8 cellular contexts compared by ENCODE assay signal in the genomic region with DNA sequence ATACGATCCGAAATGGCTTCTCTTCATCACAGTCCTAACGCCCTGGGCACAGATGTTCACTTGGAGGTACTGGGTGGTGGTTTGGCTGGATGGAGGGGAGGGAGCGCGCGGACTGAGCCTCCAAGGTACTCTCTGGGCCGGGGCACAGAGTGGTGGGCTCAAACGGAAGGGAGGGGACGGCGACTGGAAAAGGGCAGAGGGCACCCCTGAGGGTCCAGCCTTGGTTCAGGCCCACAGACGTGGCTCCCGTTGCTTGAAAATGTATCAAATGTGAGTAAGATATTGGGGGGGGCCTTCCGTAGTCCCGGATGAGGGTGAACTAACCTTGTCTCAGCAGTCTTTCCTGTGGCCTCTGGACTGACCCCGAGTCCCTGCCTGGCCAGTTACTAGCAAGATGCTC. TPM values are rescaled to one million over a fixed set of nuclear protein-coding genes. Genes with fewer than 3 reads are reported as not detected.
DNase-seq lines count a peak whose midpoint lies in the region; ATAC-seq and TF ChIP-seq lines count a peak whose summit lies in the region.

No MANE protein-coding gene starts in this region.

- H2BK5ac ChIP-seq in mesenchymal stem cell (ENCODE audit: low read depth, low read length, poor library complexity, severe bottlenecking) = no peak overlapping the region

- H3K4me1 Mint-ChIP-seq in activated T-cell treated with anti-CD3 and anti-CD28 coated beads, Interleukin-2, amount 50 U/mL, for 72 hours (ENCODE audit: low read depth) = peaks cover 39% of the 10 kb centered on the region

- 25% methylated on average over 12 of the region's 15 CpGs for WGBS in mesenchymal stem cell

- peaks cover 21 to 41% of the 10 kb centered on the region in 2 donors for H3K36me3 Mint-ChIP-seq in activated T-cell treated with anti-CD3 and anti-CD28 coated beads, Interleukin-2, amount 50 U/mL, for 72 hours (ENCODE audit: insufficient read depth in 2 of 2)

- H3K4me3 ChIP-seq in mesenchymal stem cell (ENCODE audit: insufficient read depth in 1 of 2, low read depth in 1 of 2, low read length in 2 of 2) = no peak overlapping the region
- peak overlapping the region; percentile 41 for H3K4me3 ChIP-seq in vagina
- H3K4me3 ChIP-seq in BE2C (ENCODE audit: low read depth, low read length) = no peak overlapping the region

- H3K4me1 ChIP-seq in mesenchymal stem cell (ENCODE audit: control insufficient read depth, insufficient read depth, low read depth, low read length) = peaks cover 11% of the 10 kb centered on the region
- H3K4me1 ChIP-seq in vagina = peaks cover 8% of the 10 kb centered on the region
- no peaks in the 10 kb centered on the region for H3K4me1 ChIP-seq in BE2C

- TF ChIP-seq CTCF in vagina (IDR thresholded peaks at IDR 0.05) = no peak
- TF ChIP-seq CTCF in BE2C (IDR thresholded peaks at IDR 0.05; ENCODE audit: low read depth, low read length) = no peak

- no peaks in the 10 kb centered on the region for H3K36me3 ChIP-seq in mesenchymal stem cell (ENCODE audit: control insufficient read depth in 1 of 2, insufficient read depth in 2 of 2, low read depth in 1 of 2, low read length in 2 of 2)
- no peaks in the 10 kb centered on the region for H3K36me3 ChIP-seq in vagina
- H3K36me3 ChIP-seq in BE2C = no peaks in the 10 kb centered on the region

- peak overlapping the region in 1 of 2 experiments; percentile 38 for H3K14ac ChIP-seq in mesenchymal stem cell (ENCODE audit: low read length in 2 of 2)

- H3K9ac ChIP-seq in mesenchymal stem cell (ENCODE audit: low read length) = no peak overlapping the region

- no peak overlapping the region for H3K27ac ChIP-seq in mesenchymal stem cell (ENCODE audit: low read length, poor library complexity, severe bottlenecking)
- H3K27ac ChIP-seq in vagina = no peak overlapping the region

- intact Hi-C loops in vagina (cut with DNase I) = no loop called here

- peak overlapping the region; percentile 88 to 93 for H3K4me3 Mint-ChIP-seq in activated T-cell treated with anti-CD3 and anti-CD28 coated beads, Interleukin-2, amount 50 U/mL, for 72 hours

- no peak overlapping the region for H3K18ac ChIP-seq in mesenchymal stem cell (ENCODE audit: low read depth in 1 of 2, low read length in 2 of 2)

- peak; percentile 27 for DNase-seq in stimulated activated CD4-positive, alpha-beta T cell treated with anti-CD3 and anti-CD28 coated beads, Interleukin-12 subunit alpha, Interleukin-12 subunit beta, amount 100 ng/mL, for 4 hours
- no peak for DNase-seq in stimulated activated CD4-positive, alpha-beta T cell treated with anti-CD3 and anti-CD28 coated beads, Interleukin-4, amount 100 ng/mL, for 1 hour
- DNase-seq in activated T-cell treated with anti-CD3 and anti-CD28 coated beads, Interleukin-2, amount 50 U/mL, for 72 hours = peak; percentile 17 to 35
- DNase-seq in mesenchymal stem cell (no peak), vagina (ENCODE audit: extremely low spot score in 2 of 2) (no peak), BE2C (no peak), NCI-H2081 treated with DMSO at 0.1 percent for 48 hours (lab: John Stamatoyannopoulos, UW) (no peak)

- H3K27me3 ChIP-seq in mesenchymal stem cell (ENCODE audit: control insufficient read depth in 1 of 2, insufficient read depth in 1 of 2, low read length in 2 of 2) (peaks cover 14 to 26% of the 10 kb centered on the region in 2 experiments), vagina (no peaks in the 10 kb centered on the region), BE2C (peaks cover 11% of the 10 kb centered on the region)

- no peak overlapping the region for H4K8ac ChIP-seq in mesenchymal stem cell (ENCODE audit: low read length)

- H3K23ac ChIP-seq in mesenchymal stem cell (ENCODE audit: low read length in 2 of 2) = no peak overlapping the region

- no peak overlapping the region for H2BK120ac ChIP-seq in mesenchymal stem cell (ENCODE audit: low read depth, low read length)

- no peak overlapping the region for H2BK12ac ChIP-seq in mesenchymal stem cell (ENCODE audit: low read length in 2 of 2)

- peaks cover 0 to 3% of the 10 kb centered on the region in 2 donors for H3K9me3 Mint-ChIP-seq in activated T-cell treated with anti-CD3 and anti-CD28 coated beads, Interleukin-2, amount 50 U/mL, for 72 hours

- peak overlapping the region; percentile 98 for H3K4me2 ChIP-seq in mesenchymal stem cell (ENCODE audit: low read length, poor library complexity, severe bottlenecking)

- H3K4ac ChIP-seq in mesenchymal stem cell (ENCODE audit: low read depth in 1 of 2, low read length in 2 of 2) = no peak overlapping the region

- H2AFZ ChIP-seq in mesenchymal stem cell (ENCODE audit: low read depth, low read length) = peak overlapping the region; percentile 21

- H2BK15ac ChIP-seq in mesenchymal stem cell (ENCODE audit: low read depth, poor library complexity, severe bottlenecking) = no peak overlapping the region

- peak overlapping the region; percentile 99 for H3K27ac Mint-ChIP-seq in activated T-cell treated with anti-CD3 and anti-CD28 coated beads, Interleukin-2, amount 50 U/mL, for 72 hours

- no peaks in the 10 kb centered on the region for H3K9me3 ChIP-seq in mesenchymal stem cell (ENCODE audit: control insufficient read depth, low read length)
- no peaks in the 10 kb centered on the region for H3K9me3 ChIP-seq in vagina
- H3K9me3 ChIP-seq in BE2C = no peaks in the 10 kb centered on the region

- no peaks in the 10 kb centered on the region for H3K79me1 ChIP-seq in mesenchymal stem cell (replicated peaks; ENCODE audit: low read length, poor library complexity, severe bottlenecking)

- ATAC-seq in activated T-cell treated with anti-CD3 and anti-CD28 coated beads, Interleukin-2, amount 50 U/mL, for 72 hours (replicated peaks in 1 of 2) = no peak
- ATAC-seq in GM21360 (IDR thresholded peaks at IDR 0.05; ENCODE audit: unreplicated experiment) = no peak

- no peaks in the 10 kb centered on the region for H3K27me3 Mint-ChIP-seq in activated T-cell treated with anti-CD3 and anti-CD28 coated beads, Interleukin-2, amount 50 U/mL, for 72 hours (ENCODE audit: low read depth)

- no peak for TF ChIP-seq POLR2A in vagina (IDR thresholded peaks at IDR 0.05)

- no peak overlapping the region for H4K91ac ChIP-seq in mesenchymal stem cell (ENCODE audit: low read length)

- no peak overlapping the region for H2AK5ac ChIP-seq in mesenchymal stem cell (ENCODE audit: low read length, severe bottlenecking)

RNA-seq across cellular contexts. Expression of a gene that starts 0.5 kb away (rescaled TPM):
- 100 to 1,000 TPM; 128 to 136 TPM for total RNA-seq in activated T-cell treated with anti-CD3 and anti-CD28 coated beads, Interleukin-2, amount 50 U/mL, for 72 hours
- not detected for polyA plus RNA-seq in mesenchymal stem cell (2013, experiment 1 of 2)
- not detected for polyA plus RNA-seq in mesenchymal stem cell (2013, experiment 2 of 2)
- total RNA-seq in vagina = 0.74 TPM
- 0.25 TPM for polyA plus RNA-seq in BE2C (2012; ENCODE audit: insufficient read depth, insufficient read length, low read depth)

Comparison
In these comparisons a context has a peak if more than half of its experiments do, and no peak if none do; other contexts are left out.
1. DNase-seq: peak in stimulated activated CD4-positive, alpha-beta T cell treated with anti-CD3 and anti-CD28 coated beads, Interleukin-12 subunit alpha, Interleukin-12 subunit beta, amount 100 ng/mL, for 4 hours (single experiment) and activated T-cell treated with anti-CD3 and anti-CD28 coated beads, Interleukin-2, amount 50 U/mL, for 72 hours (2 of 2); none in stimulated activated CD4-positive, alpha-beta T cell treated with anti-CD3 and anti-CD28 coated beads, Interleukin-4, amount 100 ng/mL, for 1 hour (single experiment), mesenchymal stem cell (single experiment), vagina (0 of 2), BE2C (single experiment) and NCI-H2081 treated with DMSO at 0.1 percent for 48 hours (single experiment).
2. H3K4me3 ChIP-seq: peak in vagina (2 of 2); none in mesenchymal stem cell (0 of 2) and BE2C (single experiment).
3. RNA of a gene that starts 0.5 kb away (total RNA-seq): 128 to 136 TPM in activated T-cell treated with anti-CD3 and anti-CD28 coated beads, Interleukin-2, amount 50 U/mL, for 72 hours; 0.74 TPM in vagina (single experiment); every median in the first group is over 10 times any median in the second.